1 cellular context compared by ENCODE assay signal in the genomic region with DNA sequence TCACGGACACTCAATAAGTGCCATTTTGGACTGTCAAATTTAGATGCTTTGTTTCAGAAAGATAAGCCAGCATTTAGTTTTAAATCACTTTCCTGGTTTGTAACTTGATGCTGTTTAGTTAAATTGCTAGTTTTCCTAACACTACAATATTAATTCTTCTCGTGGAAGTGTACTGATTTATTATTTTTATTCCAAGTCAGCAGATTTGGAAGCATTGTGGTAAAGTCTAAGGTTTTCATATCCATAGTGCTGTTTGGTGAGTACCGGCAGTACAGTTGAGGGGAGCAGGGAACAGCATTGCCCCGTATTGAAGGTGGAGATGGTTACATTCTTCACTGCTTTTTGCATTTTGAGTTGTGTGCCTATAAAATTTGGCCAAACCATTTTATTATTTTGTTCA.
TF ChIP-seq lines count a peak whose summit lies in the region.

No MANE protein-coding gene starts in this region.

TF ChIP-seq in K562, 482 proteins besides CTCF, POLR2A, EP300 and RAD21:
- TF ChIP-seq NRF1 (conservative IDR thresholded peaks at IDR 0.05 in 1 of 2, IDR thresholded peaks at IDR 0.05 in 1 of 2) = no peak
- peak; percentile 85 for TF ChIP-seq ZNF316 (IDR thresholded peaks at IDR 0.05)
- TF ChIP-seq NR1H2 (CRISPR knock-in tag; IDR thresholded peaks at IDR 0.05) = no peak
- TF ChIP-seq SMARCE1 (IDR thresholded peaks at IDR 0.05) = no peak
- TF ChIP-seq ZNF76 (CRISPR knock-in tag; IDR thresholded peaks at IDR 0.05; ENCODE audit: borderline replicate concordance) = no peak
- peak; percentile 52; the same call in 1 of the 2 replicates for TF ChIP-seq MAFG (tag; conservative IDR thresholded peaks at IDR 0.05)
- peak; percentile 69 for TF ChIP-seq C11orf30 (IDR thresholded peaks at IDR 0.05; ENCODE audit: low read depth)
- no peak for TF ChIP-seq PHF8 (IDR thresholded peaks at IDR 0.05; ENCODE audit: borderline replicate concordance, low read length)
- no peak for TF ChIP-seq ZNF717 (CRISPR knock-in tag; IDR thresholded peaks at IDR 0.05)
- TF ChIP-seq CSDE1 (IDR thresholded peaks at IDR 0.05) = no peak
- TF ChIP-seq RHOXF2B (CRISPR knock-in tag; conservative IDR thresholded peaks at IDR 0.05) = no peak
